ENCODE assay signal across 8 cellular contexts in genomic region chr12:111337371-111337770, GRCh38.
"Had no signal": no experiment of that assay in that cellular context is flagged by ENCODE, and none has a peak within 500 bp of the region (broad histone marks: within the 10 kb centered on the region; RNA-seq: fewer than 3 reads in every experiment).

No MANE protein-coding gene starts in this region.

- H3K4me3 Mint-ChIP-seq: GM23338, HFFc6 had no signal

- DNase-seq: HFFc6, IMR-90, KG1 had no signal

- H3K27ac Mint-ChIP-seq: GM23338, HFFc6 had no signal

- H3K4me1 ChIP-seq: HAP-1 had no signal

- ATAC-seq: GM23338, HCT116, K562 had no signal

- H3K4me2 ChIP-seq: GM23338 had no signal

- H3K9me3 Mint-ChIP-seq: GM23338, HFFc6 had no signal

- H3K27ac ChIP-seq: HL-60 had no signal

- H2AFZ ChIP-seq: GM23338 had no signal

- H3K9me3 ChIP-seq: HAP-1 had no signal
